Comparison of ENCODE assay signal across 11 cellular contexts in genomic region chr12:124941170-124941527, GRCh38. TPM values are rescaled to one million over a fixed set of nuclear protein-coding genes. Genes with fewer than 3 reads are reported as not detected.
DNase-seq lines count a peak whose midpoint lies in the region; ATAC-seq, FAIRE-seq and TF ChIP-seq lines count a peak whose summit lies in the region.
"Had no signal": no experiment of that assay in that cellular context is flagged by ENCODE, and none has a peak within 500 bp of the region (broad histone marks: within the 10 kb centered on the region; RNA-seq: fewer than 3 reads in every experiment).

No MANE protein-coding gene starts in this region.

- H4K20me1 ChIP-seq in keratinocyte (ENCODE audit: control insufficient read depth, extremely low read depth, insufficient read depth, low read length): no peaks in the 10 kb centered on the region

- no peaks in the 10 kb centered on the region for H3K9me1 ChIP-seq in keratinocyte (ENCODE audit: control insufficient read depth, extremely low read depth, insufficient read depth, low read length)

- H3K4me2 ChIP-seq in keratinocyte (ENCODE audit: control insufficient read depth, extremely low read depth, insufficient read depth, low read depth, low read length): peak overlapping the region; percentile 87

- dilution Hi-C loops in keratinocyte (cut with MboI; ENCODE audit: extremely low pct_ligation_motif_present, low sequenced_read_pairs): no loop called here

- peaks cover 14% of the 10 kb centered on the region for H3K4me1 Mint-ChIP-seq in WTC11

- no peak for DNase-seq in H7
- DNase-seq in WTC11 (ENCODE audit: low spot score): no peak
- no peak for DNase-seq in keratinocyte (ENCODE audit: low read depth, low spot score)
- no peak for DNase-seq in substantia nigra (lab: John Stamatoyannopoulos, UW)
- DNase-seq in D341Med (ENCODE audit: low spot score): no peak
- DNase-seq in H54 (ENCODE audit: insufficient read length, low spot score): no peak
- no peak for DNase-seq in NCI-H1105 treated with DMSO at 0.1 percent for 48 hours (lab: John Stamatoyannopoulos, UW)
- DNase-seq: activated gamma-delta T cell, Kasumi-1 had no signal

- H3K79me2 ChIP-seq in keratinocyte (ENCODE audit: control insufficient read depth, insufficient read depth, low read length): no peaks in the 10 kb centered on the region

- H3K27me3 ChIP-seq in H7 (ENCODE audit: control insufficient read depth, insufficient read depth, low read length): no peaks in the 10 kb centered on the region
- H3K27me3 ChIP-seq in keratinocyte (ENCODE audit: control insufficient read depth, extremely low read depth, insufficient read depth, low read length): no peaks in the 10 kb centered on the region

- no peak overlapping the region for H3K27ac Mint-ChIP-seq in WTC11

- POLR2A ChIA-PET in WTC11 (lab: Charles Lee): interaction anchor here (0.5 to 1.9 kb wide), 4 partner anchors 24 to 31 kb away, joined by 3 to 10 read pairs (median 6); partner anchors contain the start of gene UBC

- peaks cover 7% of the 10 kb centered on the region for H3K36me3 Mint-ChIP-seq in WTC11

- no peaks in the 10 kb centered on the region for H3K27me3 Mint-ChIP-seq in WTC11 (ENCODE audit: low read depth)

- ATAC-seq in WTC11 (no peak), HG02678 (IDR thresholded peaks at IDR 0.05; ENCODE audit: unreplicated experiment) (no peak)

- no peak overlapping the region for H3K4me3 Mint-ChIP-seq in WTC11

- H3K4me3 ChIP-seq in H7 (ENCODE audit: insufficient read depth, low read depth, low read length) (peak overlapping the region; percentile 68), keratinocyte (ENCODE audit: control insufficient read depth in 2 of 3, extremely low read depth in 1 of 3, insufficient read depth in 2 of 3, low read depth in 1 of 3, low read length in 3 of 3) (peak overlapping the region; percentile 13 to 44 (median 36))

- H3K9ac ChIP-seq in keratinocyte (ENCODE audit: control insufficient read depth, extremely low read depth, insufficient read depth, low read length): no peak overlapping the region

- no peaks in the 10 kb centered on the region for H3K9me3 ChIP-seq in keratinocyte (ENCODE audit: control insufficient read depth, low read depth, low read length)

- H3K4me1 ChIP-seq in keratinocyte (ENCODE audit: control insufficient read depth, extremely low read depth, insufficient read depth, low read length): peaks cover 26% of the 10 kb centered on the region

- H3K9me3 Mint-ChIP-seq in WTC11: no peaks in the 10 kb centered on the region

- peaks cover 2% of the 10 kb centered on the region; the same call in 1 of the 2 replicates for H3K36me3 ChIP-seq in H7 (replicated peaks; ENCODE audit: control insufficient read depth, insufficient read depth, low read length)
- no peaks in the 10 kb centered on the region for H3K36me3 ChIP-seq in keratinocyte (ENCODE audit: control insufficient read depth in 2 of 2, extremely low read depth in 1 of 2, insufficient read depth in 2 of 2, low read length in 2 of 2)

- no peak for FAIRE-seq in keratinocyte (lab: Jason Lieb, UNC)
- FAIRE-seq in H54 (lab: Jason Lieb, UNC): no peak
- FAIRE-seq: urothelium cell line had no signal

- peak overlapping the region; percentile 75 for H2AFZ ChIP-seq in keratinocyte (ENCODE audit: control insufficient read depth, low read length)

- CTCF ChIA-PET in WTC11 (lab: Charles Lee): interaction anchor here (1.0 to 2.3 kb wide), 24 partner anchors 12 to 248 kb away, joined by 3 to 53 read pairs (median 6); partner anchors contain the start of genes AACS, BRI3BP and UBC

- H3K27ac ChIP-seq in keratinocyte (ENCODE audit: control insufficient read depth, insufficient read depth, low read length) (no peak overlapping the region), substantia nigra (ENCODE audit: low read depth, low read length, poor library complexity, severe bottlenecking) (peak overlapping the region; percentile 99)

- TF ChIP-seq CTCF in WTC11 (IDR thresholded peaks at IDR 0.05) (no peak), keratinocyte (optimal IDR thresholded peaks at IDR 0.05 in 1 of 3, IDR thresholded peaks at IDR 0.05 in 1 of 3, conservative IDR thresholded peaks at IDR 0.05 in 1 of 3; ENCODE audit: extremely low read depth in 1 of 3, insufficient read depth in 2 of 3, low read length in 3 of 3) (no peak)

- no peak for TF ChIP-seq POLR2A in H54 (IDR thresholded peaks at IDR 0.05; ENCODE audit: low read depth, low read length)

TF ChIP-seq in WTC11, 78 proteins besides CTCF, POLR2A, EP300 and RAD21:
- TF ChIP-seq ZNF121 (CRISPR knock-in tag; IDR thresholded peaks at IDR 0.05) (0 out of 2 replicates have a peak, but pooled peaks have one; percentile 2), FOXK1 (CRISPR knock-in tag; IDR thresholded peaks at IDR 0.05) (no peak)

RNA-seq across cellular contexts. Expression of gene UBC, which starts 26.7 kb away (rescaled TPM):
- 1,051 and 1,131 TPM in 2 replicates for total RNA-seq in H7 (2014; rRNA removed; shearing (Covaris generic))
- total RNA-seq in WTC11 (2021): 530 to 561 TPM (median 544 TPM) in 3 replicates
- 2,363 to 3,215 TPM (median 2,781 TPM) in 3 replicates for polyA plus RNA-seq in keratinocyte
- polyA plus RNA-seq in keratinocyte (2011; ENCODE audit: low read depth): 909 TPM
- 2,585 and 2,764 TPM in 2 replicates for polyA plus RNA-seq in keratinocyte (2011; cell fraction: cytosol; rRNA removed)
- polyA plus RNA-seq in keratinocyte (2011; cell fraction: nucleus; rRNA removed): 2,878 and 3,470 TPM in 2 replicates
- 1,598 and 2,691 TPM in 2 replicates for polyA plus RNA-seq in keratinocyte (2012; ENCODE audit: low replicate concordance)
- 1,499 to 2,738 TPM (median 1,537 TPM) in 3 replicates for polyA minus RNA-seq in keratinocyte
- 715 TPM for polyA minus RNA-seq in keratinocyte (2011; cell fraction: cytosol; rRNA and poly(A)+ RNA removed)
- polyA minus RNA-seq in keratinocyte (2011; cell fraction: nucleus; rRNA and poly(A)+ RNA removed): 471 and 865 TPM in 2 replicates

RNA-seq across cellular contexts. Expression of gene DHX37, which starts 47.8 kb away (rescaled TPM):
- total RNA-seq in H7 (2014; rRNA removed; shearing (Covaris generic)): 40.7 and 43.1 TPM in 2 replicates
- total RNA-seq in WTC11 (2021): 31.7 to 40.5 TPM (median 33.0 TPM) in 3 replicates
- polyA plus RNA-seq in keratinocyte: 6.6 to 12.7 TPM (median 7.7 TPM) in 3 replicates
- 6.0 TPM for polyA plus RNA-seq in keratinocyte (2011; ENCODE audit: low read depth)
- 4.4 and 8.6 TPM in 2 replicates for polyA plus RNA-seq in keratinocyte (2011; cell fraction: cytosol; rRNA removed)
- polyA plus RNA-seq in keratinocyte (2011; cell fraction: nucleus; rRNA removed): 16.1 and 20.6 TPM in 2 replicates
- 6.1 and 16.6 TPM in 2 replicates for polyA plus RNA-seq in keratinocyte (2012; ENCODE audit: low replicate concordance)
- 9.4 to 46.5 TPM (median 11.7 TPM) in 3 replicates for polyA minus RNA-seq in keratinocyte
- 19.6 TPM for polyA minus RNA-seq in keratinocyte (2011; cell fraction: cytosol; rRNA and poly(A)+ RNA removed)
- 20.5 and 20.9 TPM in 2 replicates for polyA minus RNA-seq in keratinocyte (2011; cell fraction: nucleus; rRNA and poly(A)+ RNA removed)

RNA-seq across cellular contexts. Expression of gene BRI3BP, which starts 52.3 kb away (rescaled TPM):
- total RNA-seq in H7 (2014; rRNA removed; shearing (Covaris generic)): 5.0 and 6.7 TPM in 2 replicates
- 11.5 to 11.9 TPM (median 11.8 TPM) in 3 replicates for total RNA-seq in WTC11 (2021)
- polyA plus RNA-seq in keratinocyte: 5.5 to 11.6 TPM (median 10.0 TPM) in 3 replicates
- 2.3 TPM for polyA plus RNA-seq in keratinocyte (2011; ENCODE audit: low read depth)
- polyA plus RNA-seq in keratinocyte (2011; cell fraction: cytosol; rRNA removed): 4.1 and 5.9 TPM in 2 replicates
- 7.9 and 9.1 TPM in 2 replicates for polyA plus RNA-seq in keratinocyte (2011; cell fraction: nucleus; rRNA removed)
- 4.8 and 11.2 TPM in 2 replicates for polyA plus RNA-seq in keratinocyte (2012; ENCODE audit: low replicate concordance)
- polyA minus RNA-seq in keratinocyte: 6.4 to 13.2 TPM (median 11.1 TPM) in 3 replicates
- 8.2 TPM for polyA minus RNA-seq in keratinocyte (2011; cell fraction: cytosol; rRNA and poly(A)+ RNA removed)
- 9.5 and 14.2 TPM in 2 replicates for polyA minus RNA-seq in keratinocyte (2011; cell fraction: nucleus; rRNA and poly(A)+ RNA removed)
